ENCODE assay signal across 1 cellular context in the genomic region with DNA sequence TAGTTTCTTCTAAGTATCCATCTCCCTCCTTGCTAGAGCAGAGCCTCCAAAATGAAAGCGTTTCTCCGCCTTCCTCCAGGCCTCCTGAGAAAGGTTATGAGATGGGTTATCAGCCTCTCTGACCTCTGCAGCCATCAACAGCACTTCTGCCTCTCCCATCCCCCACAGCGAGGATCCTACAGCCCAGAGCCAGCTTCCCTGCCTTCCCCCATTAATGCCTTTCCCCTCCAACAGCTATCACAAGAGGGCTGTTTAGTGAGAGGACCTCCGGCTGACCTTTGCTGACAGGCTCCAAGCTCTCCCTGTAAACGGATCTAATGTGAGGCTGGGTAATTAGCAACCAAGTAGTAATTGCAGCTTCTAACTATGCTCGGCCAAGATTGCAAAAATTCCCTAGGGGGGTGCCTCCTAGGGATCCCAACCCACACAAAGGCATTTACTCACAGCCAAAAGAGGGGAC.
A peak's percentile ranks its signal among the peaks of the same experiment; 100 is the strongest.
TF ChIP-seq lines count a peak whose summit lies in the region.

No MANE protein-coding gene starts in this region.

TF ChIP-seq in HepG2, 621 proteins besides CTCF, POLR2A, EP300 and RAD21:
- TF ChIP-seq, protein P1, sequence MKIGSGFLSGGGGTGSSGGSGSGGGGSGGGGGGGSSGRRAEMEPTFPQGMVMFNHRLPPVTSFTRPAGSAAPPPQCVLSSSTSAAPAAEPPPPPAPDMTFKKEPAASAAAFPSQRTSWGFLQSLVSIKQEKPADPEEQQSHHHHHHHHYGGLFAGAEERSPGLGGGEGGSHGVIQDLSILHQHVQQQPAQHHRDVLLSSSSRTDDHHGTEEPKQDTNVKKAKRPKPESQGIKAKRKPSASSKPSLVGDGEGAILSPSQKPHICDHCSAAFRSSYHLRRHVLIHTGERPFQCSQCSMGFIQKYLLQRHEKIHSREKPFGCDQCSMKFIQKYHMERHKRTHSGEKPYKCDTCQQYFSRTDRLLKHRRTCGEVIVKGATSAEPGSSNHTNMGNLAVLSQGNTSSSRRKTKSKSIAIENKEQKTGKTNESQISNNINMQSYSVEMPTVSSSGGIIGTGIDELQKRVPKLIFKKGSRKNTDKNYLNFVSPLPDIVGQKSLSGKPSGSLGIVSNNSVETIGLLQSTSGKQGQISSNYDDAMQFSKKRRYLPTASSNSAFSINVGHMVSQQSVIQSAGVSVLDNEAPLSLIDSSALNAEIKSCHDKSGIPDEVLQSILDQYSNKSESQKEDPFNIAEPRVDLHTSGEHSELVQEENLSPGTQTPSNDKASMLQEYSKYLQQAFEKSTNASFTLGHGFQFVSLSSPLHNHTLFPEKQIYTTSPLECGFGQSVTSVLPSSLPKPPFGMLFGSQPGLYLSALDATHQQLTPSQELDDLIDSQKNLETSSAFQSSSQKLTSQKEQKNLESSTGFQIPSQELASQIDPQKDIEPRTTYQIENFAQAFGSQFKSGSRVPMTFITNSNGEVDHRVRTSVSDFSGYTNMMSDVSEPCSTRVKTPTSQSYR (CRISPR knock-in tag; IDR thresholded peaks at IDR 0.05; ENCODE audit: borderline replicate concordance) = peak; percentile 68; the same call in 1 of the 2 replicates
- TF ChIP-seq ERF (CRISPR knock-in tag; IDR thresholded peaks at IDR 0.05) = 0 out of 2 replicates have a peak, but pooled peaks have one; percentile 28
- no peak for TF ChIP-seq NR2F6 (IDR thresholded peaks at IDR 0.05)
- peak; percentile 8; the same call in 1 of the 2 replicates for TF ChIP-seq NR2F6 (CRISPR knock-in tag; IDR thresholded peaks at IDR 0.05)
- TF ChIP-seq RBM22 (optimal IDR thresholded peaks at IDR 0.05; ENCODE audit: low read length) = peak; percentile 70
- no peak for TF ChIP-seq IRX3 (CRISPR knock-in tag; IDR thresholded peaks at IDR 0.05; ENCODE audit: borderline replicate concordance, low read depth)
- TF ChIP-seq ATF4 (CRISPR knock-in tag; IDR thresholded peaks at IDR 0.05) = no peak
